Comparison of ENCODE assay signal across 8 cellular contexts in genomic region chr10:95561200-95562177, GRCh38. TPM values are rescaled to one million over a fixed set of nuclear protein-coding genes. Genes with fewer than 3 reads are reported as not detected.
A peak's percentile ranks its signal among the peaks of the same experiment; 100 is the strongest.
DNase-seq lines count a peak whose midpoint lies in the region; ATAC-seq, FAIRE-seq and TF ChIP-seq lines count a peak whose summit lies in the region.

SORBS1 (minus strand) TSS chr10:95561371; CDS start chr10:95441135, 120,236 bp downstream.

- no peak within 1 kb of the TSS for H3K27ac Mint-ChIP-seq in activated CD4-positive, alpha-beta T cell treated with anti-CD3 and anti-CD28 coated beads for 36 hours
- H3K27ac Mint-ChIP-seq in chondrocyte (ENCODE audit: unreplicated experiment), result peak within 1 kb of the TSS; percentile 81

- CTCF ChIA-PET in activated CD4-positive, alpha-beta T cell treated with anti-CD3 and anti-CD28 coated beads for 36 hours (lab: Charles Lee), result no interaction called here

- peak; percentile 90 for FAIRE-seq in GM19239 (lab: Jason Lieb, UNC)

- H3K9me3 Mint-ChIP-seq in activated CD4-positive, alpha-beta T cell treated with anti-CD3 and anti-CD28 coated beads for 36 hours (ENCODE audit: low read depth), result no peaks in the 10 kb centered on the region
- no peaks in the 10 kb centered on the region for H3K9me3 Mint-ChIP-seq in chondrocyte (ENCODE audit: low read depth)

- POLR2A ChIA-PET in activated CD4-positive, alpha-beta T cell treated with anti-CD3 and anti-CD28 coated beads for 36 hours (lab: Charles Lee), result interaction anchor here (0.6 kb wide), 1 partner anchor 25 kb away, joined by 3 read pairs; no protein-coding TSS in a partner anchor

- peaks cover 9% of the 10 kb centered on the region for H3K4me1 Mint-ChIP-seq in activated CD4-positive, alpha-beta T cell treated with anti-CD3 and anti-CD28 coated beads for 36 hours
- H3K4me1 Mint-ChIP-seq in chondrocyte (ENCODE audit: low read depth), result peaks cover 8% of the 10 kb centered on the region

- H3K4me3 Mint-ChIP-seq in activated CD4-positive, alpha-beta T cell treated with anti-CD3 and anti-CD28 coated beads for 36 hours, result peak within 1 kb of the TSS; percentile 85
- peak within 1 kb of the TSS; percentile 87 for H3K4me3 Mint-ChIP-seq in chondrocyte (ENCODE audit: unreplicated experiment)

- TF ChIP-seq CTCF in chondrocyte (IDR thresholded peaks at IDR 0.05), result no peak

- intact Hi-C loops in activated CD4-positive, alpha-beta T cell treated with anti-CD3 and anti-CD28 coated beads for 36 hours (cut with DNase I, micrococcal nuclease), result loop anchor here (1.0 to 5.0 kb wide), 5 partner anchors 32 to 1731 kb away; partner anchors contain the start of genes ALDH18A1 (in 2 of the 2), ARHGAP19 (in 1 of the 2) and NOC3L (in 1 of the 2)

- H3K27me3 Mint-ChIP-seq in activated CD4-positive, alpha-beta T cell treated with anti-CD3 and anti-CD28 coated beads for 36 hours, result peaks cover 6% of the 10 kb centered on the region
- peaks cover 13% of the 10 kb centered on the region for H3K27me3 Mint-ChIP-seq in chondrocyte (ENCODE audit: low read depth)

- no peaks in the 10 kb centered on the region for H3K36me3 Mint-ChIP-seq in activated CD4-positive, alpha-beta T cell treated with anti-CD3 and anti-CD28 coated beads for 36 hours (ENCODE audit: low read depth)
- no peaks in the 10 kb centered on the region for H3K36me3 Mint-ChIP-seq in chondrocyte (ENCODE audit: low read depth)

- peak; percentile 100 for ATAC-seq in HG03439 (IDR thresholded peaks at IDR 0.05; ENCODE audit: unreplicated experiment)
- peak; percentile 99 for ATAC-seq in activated CD4-positive, alpha-beta T cell treated with anti-CD3 and anti-CD28 coated beads for 36 hours

- peak; percentile 99 for DNase-seq in AG20443 (ENCODE audit: low spot score)
- peak; percentile 100 for DNase-seq in GM19239 (ENCODE audit: insufficient read length, low spot score)
- DNase-seq in NCI-H510A (lab: John Stamatoyannopoulos, UW), result peak; percentile 99
- peak; percentile 91 for DNase-seq in activated CD4-positive, alpha-beta T cell treated with anti-CD3 and anti-CD28 coated beads for 36 hours
- DNase-seq in chondrocyte (ENCODE audit: low spot score), result peak; percentile 96
- peak; percentile 95 for DNase-seq in kidney glomerular epithelial cell (lab: John Stamatoyannopoulos, UW)
- peak; percentile 92 for DNase-seq in stimulated activated CD4-positive, alpha-beta T cell treated with anti-CD3 and anti-CD28 coated beads, Interleukin-15, amount 100 ng/mL, for 24 hours

RNA-seq across cellular contexts. Expression of gene SORBS1, which starts in this region (rescaled TPM):
- 1 to 10 TPM in 1 of 2 experiments, under 1 TPM in 1; 0.69 to 1.0 TPM for total RNA-seq in activated CD4-positive, alpha-beta T cell treated with anti-CD3 and anti-CD28 coated beads for 36 hours
- 5.0 to 7.0 TPM (median 5.6 TPM) in 3 replicates for total RNA-seq in chondrocyte

Comparison
In these comparisons a context has a peak if more than half of its experiments do, and no peak if none do; other contexts are left out.
1. Peak in every context shown above with its lines: DNase-seq and ATAC-seq.